In the genomic region with DNA sequence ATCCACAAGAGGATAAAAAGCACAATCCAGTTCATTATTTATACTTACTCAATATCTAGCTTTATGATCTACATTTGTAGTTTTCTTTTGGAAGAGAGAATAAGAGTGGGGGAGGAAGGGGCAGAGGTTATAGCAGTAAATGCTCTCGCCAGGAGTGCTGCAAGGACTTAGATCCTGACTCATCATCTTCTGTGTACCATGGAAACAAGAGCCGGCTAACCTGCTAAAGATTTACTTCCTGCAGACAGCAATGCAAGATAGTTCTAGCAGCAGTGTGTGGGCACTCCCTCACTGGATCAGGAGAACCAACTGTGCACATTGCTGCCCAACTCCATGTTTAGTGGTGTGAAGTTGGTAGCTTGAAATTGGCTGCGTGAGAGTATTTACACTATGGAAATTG, we compare ENCODE assay signal across 17 cellular contexts. TPM values are rescaled to one million over a fixed set of nuclear protein-coding genes. Genes with fewer than 3 reads are reported as not detected.
A peak's percentile ranks its signal among the peaks of the same experiment; 100 is the strongest.
DNase-seq lines count a peak whose midpoint lies in the region; ATAC-seq and TF ChIP-seq lines count a peak whose summit lies in the region.
"Had no signal": no experiment of that assay in that cellular context is flagged by ENCODE, and none has a peak within 500 bp of the region (broad histone marks: within the 10 kb centered on the region; RNA-seq: fewer than 3 reads in every experiment).

No MANE protein-coding gene starts in this region.

- H3K27ac ChIP-seq in Karpas-422 (ENCODE audit: low read length) (no peak overlapping the region), mammary epithelial cell (ENCODE audit: insufficient read depth, low read depth, low read length) (no peak overlapping the region), gastroesophageal sphincter (no peak overlapping the region)
- H3K27ac ChIP-seq: cardiac muscle cell, sigmoid colon had no signal

- H2AFZ ChIP-seq in Karpas-422 (ENCODE audit: low read length) = no peak overlapping the region
- peak overlapping the region; percentile 11 for H2AFZ ChIP-seq in mammary epithelial cell (ENCODE audit: low read depth, low read length)

- no peak for TF ChIP-seq POLR2A in gastroesophageal sphincter (IDR thresholded peaks at IDR 0.05)

- no peaks in the 10 kb centered on the region for H3K4me1 ChIP-seq in Karpas-422 (ENCODE audit: low read length)
- H3K4me1 ChIP-seq in mammary epithelial cell (ENCODE audit: insufficient read depth, low read length) = no peaks in the 10 kb centered on the region
- no peaks in the 10 kb centered on the region for H3K4me1 ChIP-seq in gastroesophageal sphincter
- H3K4me1 ChIP-seq: sigmoid colon had no signal

- H3K4me2 ChIP-seq in Karpas-422 (ENCODE audit: low read depth, low read length, poor library complexity, severe bottlenecking) = no peak overlapping the region
- H3K4me2 ChIP-seq in mammary epithelial cell (ENCODE audit: insufficient read depth, low read depth, low read length) = peak overlapping the region; percentile 17

- no peaks in the 10 kb centered on the region for H3K9me2 ChIP-seq in Karpas-422 (replicated peaks; ENCODE audit: insufficient read depth, low read length)

- no peaks in the 10 kb centered on the region for H3K27me3 ChIP-seq in Karpas-422 (ENCODE audit: low read length)
- no peaks in the 10 kb centered on the region for H3K27me3 ChIP-seq in mammary epithelial cell (ENCODE audit: insufficient read depth, low read length)
- H3K27me3 ChIP-seq in gastroesophageal sphincter = peaks cover 4% of the 10 kb centered on the region
- H3K27me3 ChIP-seq: cardiac muscle cell, sigmoid colon had no signal

- H3K9me3 Mint-ChIP-seq in endothelial cell (ENCODE audit: unreplicated experiment) = no peaks in the 10 kb centered on the region

- no peaks in the 10 kb centered on the region for H3K79me2 ChIP-seq in Karpas-422 (ENCODE audit: low read length)
- H3K79me2 ChIP-seq in mammary epithelial cell (ENCODE audit: insufficient read depth, low read length) = no peaks in the 10 kb centered on the region

- peak; percentile 18 for DNase-seq in AG09309 (ENCODE audit: low read depth)
- DNase-seq in Karpas-422 = peak; percentile 35
- DNase-seq in mammary epithelial cell = peak; percentile 50
- DNase-seq in iris pigment epithelial cell (ENCODE audit: low read depth) = peak; percentile 68
- DNase-seq in endothelial cell (ENCODE audit: low spot score) = no peak
- DNase-seq in islet precursor cell = no peak
- DNase-seq: activated CD4-positive, alpha-beta T cell treated with anti-CD3 and anti-CD28 coated beads, Interleukin-2, amount 50 U/mL, for 48 hours; activated T-cell treated with anti-CD3 and anti-CD28 coated beads, Interleukin-2, amount 50 U/mL, for 4 hours; CD8-positive, alpha-beta T cell; NCI-H1930; NCI-H774; sigmoid colon; substantia nigra had no signal

- TF ChIP-seq CTCF in AG09309 (IDR thresholded peaks at IDR 0.05; ENCODE audit: control insufficient read depth, insufficient read depth, low read depth, low read length, missing control alignments) = no peak
- no peak for TF ChIP-seq CTCF in mammary epithelial cell (conservative IDR thresholded peaks at IDR 0.05 in 1 of 2, IDR thresholded peaks at IDR 0.05 in 1 of 2; ENCODE audit: extremely low read depth in 1 of 2, insufficient read depth in 1 of 2, low read depth in 1 of 2, low read length in 2 of 2)
- no peak for TF ChIP-seq CTCF in endothelial cell (IDR thresholded peaks at IDR 0.05; ENCODE audit: unreplicated experiment)
- TF ChIP-seq CTCF in gastroesophageal sphincter (IDR thresholded peaks at IDR 0.05) = no peak

- H3K36me3 ChIP-seq in Karpas-422 (ENCODE audit: insufficient read depth, low read length) (no peaks in the 10 kb centered on the region), mammary epithelial cell (ENCODE audit: insufficient read depth, low read length) (no peaks in the 10 kb centered on the region), gastroesophageal sphincter (no peaks in the 10 kb centered on the region)
- H3K36me3 ChIP-seq: cardiac muscle cell, sigmoid colon had no signal

- in situ Hi-C loops in mammary epithelial cell (cut with MboI; ENCODE audit: low sequenced_read_pairs in 2 of 2) = no loop called here

- H4K20me1 ChIP-seq in Karpas-422 (ENCODE audit: insufficient read depth, low read depth, low read length) (no peaks in the 10 kb centered on the region), mammary epithelial cell (ENCODE audit: insufficient read depth, low read length) (no peaks in the 10 kb centered on the region)

- intact Hi-C loops in mammary epithelial cell (cut with micrococcal nuclease) = no loop called here

- TF ChIP-seq EP300 in gastroesophageal sphincter (IDR thresholded peaks at IDR 0.05) = no peak

- no peaks in the 10 kb centered on the region for H3K27me3 Mint-ChIP-seq in endothelial cell (ENCODE audit: unreplicated experiment)

- CTCF ChIA-PET in mammary epithelial cell (lab: Charles Lee; ENCODE audit: low non-redundant PET) = no interaction called here

- WGBS in mammary epithelial cell (ENCODE audit: low coverage, missing lambda C conversion rate) = 4% methylated on average over 3 of the region's 3 CpGs
- 27 to 73% methylated on average over 2 to 3 of the region's 3 CpGs for whole genome bisulfite sequencing in gastroesophageal sphincter (ENCODE audit: low coverage in 1 of 2), 2 donors

- no peak overlapping the region for H3K4me3 ChIP-seq in AG09309 (ENCODE audit: control insufficient read depth, low read depth, low read length)
- H3K4me3 ChIP-seq in Karpas-422 (ENCODE audit: low read length) = no peak overlapping the region
- H3K4me3 ChIP-seq in mammary epithelial cell (replicated peaks in 1 of 3; ENCODE audit: insufficient read depth in 1 of 3, low read depth in 2 of 3, low read length in 3 of 3) = no peak overlapping the region
- H3K4me3 ChIP-seq in gastroesophageal sphincter = no peak overlapping the region
- H3K4me3 ChIP-seq: cardiac muscle cell, sigmoid colon had no signal

- H3K4me3 Mint-ChIP-seq in endothelial cell (ENCODE audit: unreplicated experiment) = no peak overlapping the region
- H3K4me3 Mint-ChIP-seq: activated naive CD8-positive, alpha-beta T cell; activated T-cell treated with anti-CD3 and anti-CD28 coated beads, Interleukin-2, amount 50 U/mL, for 4 hours; CD8-positive, alpha-beta T cell had no signal

- no peaks in the 10 kb centered on the region for H3K36me3 Mint-ChIP-seq in endothelial cell (ENCODE audit: low read depth, unreplicated experiment)
- H3K36me3 Mint-ChIP-seq: activated naive CD8-positive, alpha-beta T cell; CD8-positive, alpha-beta T cell had no signal

- H3K27ac Mint-ChIP-seq in endothelial cell (ENCODE audit: unreplicated experiment) = no peak overlapping the region
- H3K27ac Mint-ChIP-seq: activated naive CD8-positive, alpha-beta T cell; CD8-positive, alpha-beta T cell had no signal

- peaks cover 11% of the 10 kb centered on the region for H3K4me1 Mint-ChIP-seq in endothelial cell (ENCODE audit: unreplicated experiment)

- no peaks in the 10 kb centered on the region for H3K9me3 ChIP-seq in Karpas-422 (ENCODE audit: low read length)
- H3K9me3 ChIP-seq in mammary epithelial cell (replicated peaks; ENCODE audit: insufficient read depth, low read length) = peaks cover 6% of the 10 kb centered on the region
- H3K9me3 ChIP-seq in gastroesophageal sphincter = no peaks in the 10 kb centered on the region
- H3K9me3 ChIP-seq: sigmoid colon had no signal

- ATAC-seq in gastroesophageal sphincter = no peak
- no peak for ATAC-seq in HG02970 (IDR thresholded peaks at IDR 0.05; ENCODE audit: low FRiP score, unreplicated experiment)
- ATAC-seq: activated T-cell treated with anti-CD3 and anti-CD28 coated beads, Interleukin-2, amount 50 U/mL, for 4 hours; CD8-positive, alpha-beta T cell had no signal

- H3K9ac ChIP-seq in Karpas-422 (ENCODE audit: low read length) (no peak overlapping the region), mammary epithelial cell (ENCODE audit: insufficient read depth, low read length) (no peak overlapping the region)

- BruUV-seq in mammary epithelial cell (replicated peaks; lab: Mats Ljungman, UMichigan) = no TSS peak

- dilution Hi-C loops in mammary epithelial cell (cut with HindIII; ENCODE audit: low sequenced_read_pairs) = no loop called here

RNA-seq across cellular contexts. Expression of gene TRIL, which starts 47.7 kb away (rescaled TPM):
- not detected in 2 replicates for total RNA-seq in Karpas-422 (2014; rRNA removed; shearing (Covaris generic); ENCODE audit: low replicate concordance)
- 1 to 10 TPM in 1 of 2 donors, not detected in 1; 4.5 TPM for total RNA-seq in mammary epithelial cell
- polyA plus RNA-seq in mammary epithelial cell = 0.01 TPM
- 0.10 TPM for polyA minus RNA-seq in mammary epithelial cell
- total RNA-seq in endothelial cell (ENCODE audit: unreplicated experiment) = 0.23 TPM
- 1 to 10 TPM; 1.6 to 6.6 (median 3.9) TPM for total RNA-seq in gastroesophageal sphincter
- total RNA-seq: CD8-positive, alpha-beta T cell had no signal

Comparison
In these comparisons a context has a peak if more than half of its experiments do, and no peak if none do; other contexts are left out.
1. DNase-seq: peak in AG09309 (single experiment), Karpas-422 (single experiment), mammary epithelial cell (single experiment) and iris pigment epithelial cell (single experiment); none in endothelial cell (single experiment) and islet precursor cell (single experiment).